Comparison of ENCODE assay signal across 12 cellular contexts in the genomic region with DNA sequence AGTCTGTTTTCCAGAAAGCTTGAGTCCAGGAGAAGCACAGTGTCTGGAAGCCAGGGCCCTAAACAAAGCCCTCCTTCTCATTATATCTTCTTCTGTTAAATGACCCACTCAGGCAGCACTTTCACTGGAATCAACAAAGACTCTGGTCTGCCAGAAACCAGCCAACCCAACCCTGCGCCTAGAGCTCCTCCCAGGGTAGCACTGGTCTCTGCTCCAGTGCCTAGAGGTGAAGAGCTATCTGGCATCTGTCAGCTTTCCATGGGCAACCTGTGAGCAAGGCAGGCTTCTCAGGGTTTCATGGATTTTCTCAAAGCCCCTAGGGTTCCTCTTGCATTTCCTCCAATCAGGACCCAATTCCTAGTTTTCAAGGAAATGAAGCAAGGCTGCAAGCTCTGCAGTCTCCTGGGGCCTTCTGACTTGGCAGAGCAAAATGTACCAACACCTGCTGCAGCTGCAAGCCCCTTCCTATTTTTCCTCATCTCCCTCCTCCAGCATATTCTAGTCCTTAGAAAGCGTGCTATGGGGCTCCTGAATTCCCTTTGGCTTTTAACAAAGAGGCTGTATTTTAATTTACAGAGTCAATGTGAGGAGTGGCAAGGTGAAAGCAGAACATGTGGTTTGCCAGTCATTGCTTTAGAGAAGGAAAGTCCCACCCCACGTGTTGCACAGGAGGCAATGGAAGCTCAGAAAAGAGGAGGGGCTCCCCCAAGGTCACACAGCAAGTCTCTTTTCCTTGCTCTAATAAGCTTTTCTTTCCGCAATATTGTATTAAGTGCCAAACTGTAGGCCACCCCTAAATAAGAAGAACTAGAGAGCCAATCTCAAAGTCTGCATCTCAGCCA. TPM values are rescaled to one million over a fixed set of nuclear protein-coding genes. Genes with fewer than 3 reads are reported as not detected.
DNase-seq lines count a peak whose midpoint lies in the region; ATAC-seq and TF ChIP-seq lines count a peak whose summit lies in the region.
"Had no signal": no experiment of that assay in that cellular context is flagged by ENCODE, and none has a peak within 500 bp of the region (broad histone marks: within the 10 kb centered on the region; RNA-seq: fewer than 3 reads in every experiment).

No MANE protein-coding gene starts in this region.

- H3K56ac ChIP-seq in mesendoderm (ENCODE audit: low read length): no peak overlapping the region

- H3K4me3 ChIP-seq in Caco-2 (ENCODE audit: low read depth, low read length): no peak overlapping the region
- H3K4me3 ChIP-seq in mesendoderm (ENCODE audit: low read length): no peak overlapping the region

- H3K79me2 ChIP-seq in mesendoderm (ENCODE audit: control insufficient read depth, insufficient read depth, low read length): no peaks in the 10 kb centered on the region

- CTCF ChIA-PET in Caco-2 (lab: Charles Lee): no interaction called here

- in situ Hi-C loops in GM13976 (cut with MboI; ENCODE audit: low sequenced_read_pairs, unreplicated experiment): no loop called here

- no peaks in the 10 kb centered on the region for H3K36me3 Mint-ChIP-seq in Caco-2 (ENCODE audit: insufficient read depth, unreplicated experiment)
- H3K36me3 Mint-ChIP-seq: mesothelial cell of epicardium had no signal

- no peaks in the 10 kb centered on the region for H3K4me1 Mint-ChIP-seq in Caco-2 (ENCODE audit: low read depth, unreplicated experiment)
- H3K4me1 Mint-ChIP-seq: mesothelial cell of epicardium had no signal

- H3K27ac ChIP-seq in mesendoderm (ENCODE audit: low read depth, low read length): no peak overlapping the region

- no peak overlapping the region for H3K4me3 Mint-ChIP-seq in Caco-2 (ENCODE audit: unreplicated experiment)
- H3K4me3 Mint-ChIP-seq: mesothelial cell of epicardium had no signal

- peak; percentile 86 for ATAC-seq in HG03442 (IDR thresholded peaks at IDR 0.05; ENCODE audit: unreplicated experiment)

- H3K36me3 ChIP-seq in Caco-2 (ENCODE audit: control insufficient read depth, insufficient read depth, low read length): no peaks in the 10 kb centered on the region
- no peaks in the 10 kb centered on the region for H3K36me3 ChIP-seq in mesendoderm (ENCODE audit: control insufficient read depth, insufficient read depth, low read length)

- intact Hi-C loops in Caco-2 (cut with micrococcal nuclease; ENCODE audit: unreplicated experiment): no loop called here

- no peak overlapping the region for H3K18ac ChIP-seq in mesendoderm (ENCODE audit: low read length)

- BruUV-seq in Caco-2 (replicated peaks; lab: Mats Ljungman, UMichigan): no TSS peak

- POLR2A ChIA-PET in Caco-2 (lab: Charles Lee): no interaction called here

- H3K9me3 Mint-ChIP-seq in Caco-2 (ENCODE audit: unreplicated experiment): no peaks in the 10 kb centered on the region
- H3K9me3 Mint-ChIP-seq: mesothelial cell of epicardium had no signal

- H3K79me1 ChIP-seq in mesendoderm (ENCODE audit: low read length): no peaks in the 10 kb centered on the region

- no peak overlapping the region for H2BK120ac ChIP-seq in mesendoderm (ENCODE audit: low read depth, low read length)

- H3K4ac ChIP-seq in mesendoderm (ENCODE audit: low read depth, low read length): no peak overlapping the region

- no peak overlapping the region for H2BK15ac ChIP-seq in mesendoderm (replicated peaks; ENCODE audit: low read depth)

- H3K27ac Mint-ChIP-seq in Caco-2 (ENCODE audit: unreplicated experiment): no peak overlapping the region
- H3K27ac Mint-ChIP-seq: mesothelial cell of epicardium had no signal

- TF ChIP-seq POLR2A in erythroblast (IDR thresholded peaks at IDR 0.05; ENCODE audit: low read length): no peak

- H4K5ac ChIP-seq in mesendoderm (ENCODE audit: low read length): no peak overlapping the region

- no peaks in the 10 kb centered on the region for H3K27me3 ChIP-seq in Caco-2 (replicated peaks; ENCODE audit: control insufficient read depth, insufficient read depth, low read length)
- no peaks in the 10 kb centered on the region for H3K27me3 ChIP-seq in mesendoderm (ENCODE audit: insufficient read depth, low read length, poor library complexity)

- H3K9ac ChIP-seq in mesendoderm (ENCODE audit: low read length): no peak overlapping the region

- no peak overlapping the region for H3K23ac ChIP-seq in mesendoderm (ENCODE audit: low read length)

- peaks cover 26% of the 10 kb centered on the region for H3K27me3 Mint-ChIP-seq in Caco-2 (ENCODE audit: insufficient read depth, unreplicated experiment)

- TF ChIP-seq CTCF in GM13976 (IDR thresholded peaks at IDR 0.05; ENCODE audit: borderline replicate concordance, control extremely low read depth, extremely low read depth, insufficient read depth, missing control alignments) (no peak), GM20000 (IDR thresholded peaks at IDR 0.05; ENCODE audit: extremely low read depth, missing control alignments) (no peak), Caco-2 (IDR thresholded peaks at IDR 0.05; ENCODE audit: insufficient read depth in 1 of 2, low read depth in 1 of 2, low read length in 1 of 2, severe bottlenecking in 1 of 2, unreplicated experiment in 1 of 2) (no peak)

- H2AK5ac ChIP-seq in mesendoderm (ENCODE audit: low read length): no peak overlapping the region

- no peaks in the 10 kb centered on the region for H3K4me1 ChIP-seq in Caco-2
- H3K4me1 ChIP-seq in mesendoderm (ENCODE audit: control insufficient read depth, low read depth, low read length): no peaks in the 10 kb centered on the region

- H4K8ac ChIP-seq in mesendoderm (ENCODE audit: low read depth, low read length): no peak overlapping the region

- H2BK5ac ChIP-seq in mesendoderm (ENCODE audit: low read length): no peak overlapping the region

- H3K9me3 ChIP-seq in Caco-2: no peaks in the 10 kb centered on the region

- peak; percentile 71 for DNase-seq in GM13976 (ENCODE audit: low spot score)
- peak; percentile 65 for DNase-seq in GM20000 (ENCODE audit: low spot score)
- DNase-seq in erythroblast (lab: John Stamatoyannopoulos, UW): peak; percentile 71 to 74
- DNase-seq in cerebellar cortex (ENCODE audit: low spot score): no peak
- no peak for DNase-seq in Caco-2
- no peak for DNase-seq in mesendoderm
- no peak for DNase-seq in NCI-H128 (lab: John Stamatoyannopoulos, UW; ENCODE audit: unreplicated experiment)
- DNase-seq: NCI-H526 treated with DMSO at 0.1 percent for 48 hours, trophoblast cell had no signal

- WGBS in mesendoderm (ENCODE audit: extremely low coverage, insufficient coverage, low lambda C conversion rate): no CpG with 5 or more reads among the region's 4 CpGs

- H3K4me2 ChIP-seq in mesendoderm (ENCODE audit: low read length): no peak overlapping the region

RNA-seq across cellular contexts. Expression of a gene that starts 32.9 kb away (rescaled TPM):
- not detected in 2 replicates for total RNA-seq in Caco-2 (2022)
- 8.3 TPM for polyA plus RNA-seq in mesendoderm (2013, experiment 1 of 2)
- 8.8 TPM for polyA plus RNA-seq in mesendoderm (2013, experiment 2 of 2)
- total RNA-seq: fibroblast of villous mesenchyme had no signal

Comparison
In these comparisons a context has a peak if more than half of its experiments do, and no peak if none do; other contexts are left out.
1. DNase-seq: peak in GM13976 (single experiment), GM20000 (single experiment) and erythroblast (2 of 2); none in cerebellar cortex (single experiment), Caco-2 (0 of 2), mesendoderm (single experiment) and NCI-H128 (single experiment).